8 cellular contexts compared by ENCODE assay signal in genomic region chr6:16130437-16130891, GRCh38. TPM values are rescaled to one million over a fixed set of nuclear protein-coding genes. Genes with fewer than 3 reads are reported as not detected.
DNase-seq lines count a peak whose midpoint lies in the region; ATAC-seq, FAIRE-seq and TF ChIP-seq lines count a peak whose summit lies in the region.

No MANE protein-coding gene starts in this region.

- H4K20me1 ChIP-seq in MM.1S (ENCODE audit: insufficient read depth, low read length) = peaks cover 17% of the 10 kb centered on the region

- peaks cover 50% of the 10 kb centered on the region for H3K4me1 ChIP-seq in MM.1S (ENCODE audit: low read length)
- H3K4me1 ChIP-seq in mononuclear cell (ENCODE audit: insufficient read depth, low read length) = peaks cover 41% of the 10 kb centered on the region

- ATAC-seq in HG02642 (IDR thresholded peaks at IDR 0.05; ENCODE audit: poor library complexity, unreplicated experiment) (no peak), GM21528 (IDR thresholded peaks at IDR 0.05; ENCODE audit: low FRiP score, unreplicated experiment) (no peak)

- H3K4me3 ChIP-seq in MM.1S (ENCODE audit: low read length) = peak overlapping the region; percentile 91
- H3K4me3 ChIP-seq in bronchial epithelial cell (ENCODE audit: low read depth, low read length) = peak overlapping the region; percentile 73
- peak overlapping the region; percentile 88 for H3K4me3 ChIP-seq in mononuclear cell (ENCODE audit: low read length)

- peaks cover 63% of the 10 kb centered on the region for H3K79me2 ChIP-seq in MM.1S (ENCODE audit: low read length)

- H2AFZ ChIP-seq in MM.1S (ENCODE audit: low read length) = no peak overlapping the region

- DNase-seq in EL (peak; percentile 18), MM.1S (peak; percentile 19), bronchial epithelial cell (ENCODE audit: low read depth) (peak; percentile 39), HCEC 1CT (no peak), COLO668 (lab: John Stamatoyannopoulos, UW; ENCODE audit: unreplicated experiment) (no peak)

- peak overlapping the region; percentile 92 for H3K9ac ChIP-seq in MM.1S (ENCODE audit: low read length)

- FAIRE-seq in bronchial epithelial cell (lab: Jason Lieb, UNC) = no peak

- H3K9me3 ChIP-seq in MM.1S (replicated peaks; ENCODE audit: insufficient read depth, low read length) (no peaks in the 10 kb centered on the region), mononuclear cell (ENCODE audit: low read depth, low read length) (no peaks in the 10 kb centered on the region)

- H3K4me2 ChIP-seq in MM.1S (ENCODE audit: low read depth, low read length) = peak overlapping the region; percentile 88

- TF ChIP-seq CTCF in MM.1S (IDR thresholded peaks at IDR 0.05; ENCODE audit: low read length) (no peak), bronchial epithelial cell (IDR thresholded peaks at IDR 0.05; ENCODE audit: insufficient read depth, low read length, severe bottlenecking) (no peak)

- H3K36me3 ChIP-seq in MM.1S (replicated peaks; ENCODE audit: insufficient read depth, low read length) (peaks cover 3% of the 10 kb centered on the region; the same call in 1 of the 2 replicates), bronchial epithelial cell (ENCODE audit: control insufficient read depth, insufficient read depth, low read length) (no peaks in the 10 kb centered on the region)

- no peaks in the 10 kb centered on the region for H3K9me2 ChIP-seq in MM.1S (replicated peaks; ENCODE audit: insufficient read depth, low read length)

- H3K27ac ChIP-seq in MM.1S (ENCODE audit: low read length) = peak overlapping the region; percentile 76; the same call in 1 of the 2 replicates

- H3K27me3 ChIP-seq in MM.1S (replicated peaks; ENCODE audit: insufficient read depth, low read length) = no peaks in the 10 kb centered on the region
- no peaks in the 10 kb centered on the region for H3K27me3 ChIP-seq in bronchial epithelial cell (ENCODE audit: control insufficient read depth, insufficient read depth, low read length)
- H3K27me3 ChIP-seq in mononuclear cell (ENCODE audit: insufficient read depth, low read length) = no peaks in the 10 kb centered on the region

- peaks cover 28% of the 10 kb centered on the region for H3F3A ChIP-seq in MM.1S (ENCODE audit: insufficient read depth, low read length)

RNA-seq across cellular contexts. Expression of gene MYLIP, which starts 1.6 kb away (rescaled TPM):
- total RNA-seq in bronchial epithelial cell = 8.2 and 9.7 TPM in 2 replicates
- 171 TPM for total RNA-seq in mononuclear cell

Comparison
In these comparisons a context has a peak if more than half of its experiments do, and no peak if none do; other contexts are left out.
1. DNase-seq: peak in EL (single experiment), MM.1S (single experiment) and bronchial epithelial cell (single experiment); none in HCEC 1CT (single experiment) and COLO668 (single experiment).
2. RNA of gene MYLIP, which starts 1.6 kb away (total RNA-seq): 171 TPM in mononuclear cell (single experiment); 8.2 to 9.7 TPM in bronchial epithelial cell; every median in the first group is over 10 times any median in the second.
3. Peak in every context shown above with its lines, with median percentiles within 50 percentile points of each other: H3K4me3 ChIP-seq.